Comparison of ENCODE assay signal across 19 cellular contexts in the genomic region with DNA sequence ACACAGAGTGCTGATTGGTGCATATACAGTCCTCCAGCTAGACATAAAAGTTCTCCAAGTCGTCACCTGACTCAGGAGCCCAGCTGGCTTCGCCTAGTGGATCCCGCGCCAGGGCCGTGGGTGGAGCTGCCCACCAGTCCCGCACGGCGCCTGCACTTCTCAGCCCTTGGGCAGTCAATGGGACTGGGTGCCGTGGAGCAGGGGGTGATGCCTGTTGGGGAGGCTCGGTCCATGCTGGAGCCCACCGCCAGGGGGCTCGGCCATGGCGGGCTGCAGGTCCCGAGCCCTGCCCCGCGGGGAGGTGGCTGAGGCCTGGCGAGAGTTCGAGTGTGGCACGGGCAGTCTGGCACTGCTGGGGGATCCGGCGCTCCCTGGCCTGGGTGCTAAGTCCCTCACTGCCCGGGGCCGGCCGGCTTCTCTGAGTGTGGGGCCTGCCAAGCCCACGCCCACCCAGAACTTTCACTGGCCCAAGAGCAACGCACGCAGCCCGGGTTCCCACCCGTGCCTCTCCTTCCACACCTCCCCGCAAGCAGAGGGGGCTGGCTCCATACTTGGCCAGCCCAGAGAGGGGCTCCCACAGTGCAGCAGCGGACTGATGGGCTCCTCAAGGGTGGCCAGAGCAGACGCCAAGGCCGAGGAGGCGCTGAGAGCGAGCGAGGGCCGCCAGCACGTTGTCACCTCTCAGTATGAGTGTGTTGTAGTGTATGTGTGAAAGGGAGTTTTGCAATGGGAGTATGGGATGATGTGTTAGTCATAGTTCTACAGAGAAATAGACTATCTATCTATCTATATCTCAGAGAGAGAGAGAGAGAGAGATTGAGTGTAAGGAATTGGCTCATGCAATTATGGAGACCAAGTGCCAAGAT.
"Had no signal": no experiment of that assay in that cellular context is flagged by ENCODE, and none has a peak within 500 bp of the region (broad histone marks: within the 10 kb centered on the region; RNA-seq: fewer than 3 reads in every experiment).

No MANE protein-coding gene starts in this region.

- H3K27me3 Mint-ChIP-seq: activated CD4-positive, alpha-beta memory T cell treated with anti-CD3 and anti-CD28 coated beads, Interleukin-2, amount 10 ng/mL, durations not matched to agents 7 days and 5 days; activated CD8-positive, alpha-beta memory T cell treated with anti-CD3 and anti-CD28 coated beads, Interleukin-2, amount 10 ng/mL, durations not matched to agents 7 days and 5 days; activated naive CD4-positive, alpha-beta T cell treated with anti-CD3 and anti-CD28 coated beads, Interleukin-2, amount 10 ng/mL, durations not matched to agents 7 days and 5 days; T-helper 17 cell had no signal

- H3K27ac Mint-ChIP-seq: activated CD4-positive, alpha-beta memory T cell treated with anti-CD3 and anti-CD28 coated beads, Interleukin-2, amount 10 ng/mL, durations not matched to agents 7 days and 5 days; activated CD8-positive, alpha-beta memory T cell treated with anti-CD3 and anti-CD28 coated beads, Interleukin-2, amount 10 ng/mL, durations not matched to agents 7 days and 5 days; activated naive CD4-positive, alpha-beta T cell treated with anti-CD3 and anti-CD28 coated beads, Interleukin-2, amount 10 ng/mL, durations not matched to agents 7 days and 5 days; activated T-helper 2 cell treated with anti-CD3 and anti-CD28 coated beads, Interferon-gamma antibody, Interleukin-2, Interleukin-4, amounts not matched to agents 10 μg/mL and 5 μg/mL and 100 μg/mL, durations not matched to agents 14 hours and 24 hours and 36 hours; natural killer cell; stimulated activated effector memory CD8-positive, alpha-beta T cell treated with anti-CD3 and anti-CD28 coated beads, Interleukin-12 subunit alpha, Interleukin-12 subunit beta, amount 100 ng/mL, for 72 hours; T-helper 17 cell had no signal

- H3K4me3 Mint-ChIP-seq: activated CD4-positive, alpha-beta memory T cell treated with anti-CD3 and anti-CD28 coated beads, Interleukin-2, amount 10 ng/mL, durations not matched to agents 7 days and 5 days; activated CD8-positive, alpha-beta memory T cell treated with anti-CD3 and anti-CD28 coated beads, Interleukin-2, amount 10 ng/mL, durations not matched to agents 7 days and 5 days; activated naive CD4-positive, alpha-beta T cell treated with anti-CD3 and anti-CD28 coated beads, Interleukin-2, amount 10 ng/mL, durations not matched to agents 7 days and 5 days; natural killer cell; stimulated activated effector memory CD8-positive, alpha-beta T cell treated with anti-CD3 and anti-CD28 coated beads, Interleukin-12 subunit alpha, Interleukin-12 subunit beta, amount 100 ng/mL, for 72 hours; T-helper 17 cell had no signal

- ATAC-seq: activated CD8-positive, alpha-beta memory T cell treated with anti-CD3 and anti-CD28 coated beads, Interleukin-2, amount 10 ng/mL, durations not matched to agents 7 days and 5 days; natural killer cell; pancreas; stimulated activated effector memory CD8-positive, alpha-beta T cell treated with anti-CD3 and anti-CD28 coated beads, Interleukin-12 subunit alpha, Interleukin-12 subunit beta, amount 100 ng/mL, for 72 hours; T-helper 17 cell had no signal

- H2AFZ ChIP-seq: hepatocyte had no signal

- H3K27me3 ChIP-seq: adrenal gland, esophagus muscularis mucosa, hepatocyte, pancreas had no signal

- H3K36me3 Mint-ChIP-seq: activated CD8-positive, alpha-beta memory T cell treated with anti-CD3 and anti-CD28 coated beads, Interleukin-2, amount 10 ng/mL, durations not matched to agents 7 days and 5 days; activated naive CD4-positive, alpha-beta T cell treated with anti-CD3 and anti-CD28 coated beads, Interleukin-2, amount 10 ng/mL, durations not matched to agents 7 days and 5 days; natural killer cell; stimulated activated effector memory CD8-positive, alpha-beta T cell treated with anti-CD3 and anti-CD28 coated beads, Interleukin-12 subunit alpha, Interleukin-12 subunit beta, amount 100 ng/mL, for 72 hours had no signal

- H3K4me1 Mint-ChIP-seq: activated CD4-positive, alpha-beta memory T cell treated with anti-CD3 and anti-CD28 coated beads, Interleukin-2, amount 10 ng/mL, durations not matched to agents 7 days and 5 days; activated CD8-positive, alpha-beta memory T cell treated with anti-CD3 and anti-CD28 coated beads, Interleukin-2, amount 10 ng/mL, durations not matched to agents 7 days and 5 days; activated naive CD4-positive, alpha-beta T cell treated with anti-CD3 and anti-CD28 coated beads, Interleukin-2, amount 10 ng/mL, durations not matched to agents 7 days and 5 days; natural killer cell; stimulated activated effector memory CD8-positive, alpha-beta T cell treated with anti-CD3 and anti-CD28 coated beads, Interleukin-12 subunit alpha, Interleukin-12 subunit beta, amount 100 ng/mL, for 72 hours; T-helper 17 cell had no signal

- H3K4me1 ChIP-seq: adrenal gland, lower lobe of right lung had no signal

- H3K27ac ChIP-seq: adrenal gland, esophagus muscularis mucosa, hepatocyte, lower lobe of right lung, pancreas, VCaP had no signal

- H3K36me3 ChIP-seq: adrenal gland, esophagus muscularis mucosa, lower lobe of right lung, pancreas had no signal

- H3K9me3 ChIP-seq: adrenal gland, lower lobe of right lung, pancreas had no signal

- DNase-seq: activated CD4-positive, alpha-beta memory T cell treated with anti-CD3 and anti-CD28 coated beads, Interleukin-2, amount 10 ng/mL, durations not matched to agents 7 days and 5 days; activated CD4-positive, alpha-beta T cell treated with anti-CD3 and anti-CD28 coated beads for 1 hour; activated CD8-positive, alpha-beta memory T cell treated with anti-CD3 and anti-CD28 coated beads, Interleukin-2, amount 10 ng/mL, durations not matched to agents 7 days and 5 days; activated naive CD4-positive, alpha-beta T cell treated with anti-CD3 and anti-CD28 coated beads, Interleukin-2, amount 10 ng/mL, durations not matched to agents 7 days and 5 days; activated T-cell treated with anti-CD3 and anti-CD28 coated beads, Interleukin-2, amount 50 U/mL, for 1 hour; adrenal gland; cerebellar nuclear complex; effector CD8-positive, alpha-beta T cell; left cardiac atrium; lower lobe of right lung; natural killer cell; stimulated activated CD4-positive, alpha-beta T cell treated with anti-CD3 and anti-CD28 coated beads, Interleukin-4, amount 100 ng/mL, for 1 hour; T-helper 17 cell had no signal

- H3K4me3 ChIP-seq: adrenal gland, esophagus muscularis mucosa, hepatocyte, lower lobe of right lung, pancreas had no signal

- H3K4me2 ChIP-seq: hepatocyte had no signal
